Comparison of ENCODE assay signal across 8 cellular contexts in genomic region chr17:8785547-8786412, GRCh38. TPM values are rescaled to one million over a fixed set of nuclear protein-coding genes. Genes with fewer than 3 reads are reported as not detected.
A peak's percentile ranks its signal among the peaks of the same experiment; 100 is the strongest.
DNase-seq lines count a peak whose midpoint lies in the region; TF ChIP-seq lines count a peak whose summit lies in the region.

No MANE protein-coding gene starts in this region.

- no peaks in the 10 kb centered on the region for H3K9me3 ChIP-seq in BE2C
- no peaks in the 10 kb centered on the region; the same call in 1 of the 2 replicates for H3K9me3 ChIP-seq in HEK293 (ENCODE audit: control insufficient read depth, insufficient read depth, low read depth, low read length)
- H3K9me3 ChIP-seq in osteoblast (ENCODE audit: low read depth, low read length), result no peaks in the 10 kb centered on the region
- no peaks in the 10 kb centered on the region for H3K9me3 ChIP-seq in tibial artery

- TF ChIP-seq CTCF in BE2C (IDR thresholded peaks at IDR 0.05; ENCODE audit: low read depth, low read length) (peak; percentile 74), HEK293 (tag by site-specific recombination; IDR thresholded peaks at IDR 0.05) (peak; percentile 75), osteoblast (IDR thresholded peaks at IDR 0.05; ENCODE audit: extremely low read depth, low read depth, low read length) (peak; percentile 92), tibial artery (IDR thresholded peaks at IDR 0.05) (peak; percentile 86 to 89)

- H3K4me3 ChIP-seq in BE2C (ENCODE audit: low read depth, low read length), result no peak overlapping the region
- H3K4me3 ChIP-seq in HEK293 (ENCODE audit: low read depth, low read length), result no peak overlapping the region
- no peak overlapping the region for H3K4me3 ChIP-seq in osteoblast (ENCODE audit: insufficient read depth, low read length)
- no peak overlapping the region for H3K4me3 ChIP-seq in tibial artery

- H3K79me2 ChIP-seq in osteoblast (ENCODE audit: insufficient read depth, low read length), result no peaks in the 10 kb centered on the region

- H4K20me1 ChIP-seq in osteoblast (ENCODE audit: insufficient read depth, low read length), result no peaks in the 10 kb centered on the region

- no peaks in the 10 kb centered on the region for H3K4me1 ChIP-seq in BE2C
- H3K4me1 ChIP-seq in HEK293 (ENCODE audit: control insufficient read depth, insufficient read depth, low read length), result no peaks in the 10 kb centered on the region
- H3K4me1 ChIP-seq in osteoblast (ENCODE audit: insufficient read depth, low read length), result no peaks in the 10 kb centered on the region
- H3K4me1 ChIP-seq in tibial artery, result peaks cover 0 to 8% (median 4%) of the 10 kb centered on the region in 4 donors

- H3K27me3 ChIP-seq in BE2C, result no peaks in the 10 kb centered on the region
- peaks cover 4% of the 10 kb centered on the region for H3K27me3 ChIP-seq in osteoblast (ENCODE audit: insufficient read depth, low read length)
- no peaks in the 10 kb centered on the region for H3K27me3 ChIP-seq in tibial artery

- CTCF ChIA-PET in HEK293 (lab: Yijun Ruan, JAX), result interaction anchor here (0.6 to 5.0 kb wide), 57 partner anchors 9 to 728 kb away, joined by 3 to 72 read pairs (median 4); partner anchors contain the start of genes KRABD2 and MFSD6L

- DNase-seq in BE2C (peak; percentile 66), RKO (ENCODE audit: low spot score) (peak; percentile 55), foreskin melanocyte (peak; percentile 61), osteoblast (ENCODE audit: insufficient read length, low spot score, missing footprints) (peak; percentile 85), tibial artery (peak; percentile 88 to 92), NCI-H524 treated with DMSO at 0.1 percent for 48 hours (lab: John Stamatoyannopoulos, UW) (no peak)
- peak; percentile 34 for DNase-seq in activated effector memory CD4-positive, alpha-beta T cell treated with Interleukin-2 at 50 U/mL for 16 hours

- H3K36me3 ChIP-seq in BE2C (no peaks in the 10 kb centered on the region), HEK293 (ENCODE audit: control insufficient read depth in 2 of 2, insufficient read depth in 1 of 2, low read length in 2 of 2) (no peaks in the 10 kb centered on the region), osteoblast (ENCODE audit: insufficient read depth, low read length) (no peaks in the 10 kb centered on the region), tibial artery (no peaks in the 10 kb centered on the region)

- no peak overlapping the region for H2AFZ ChIP-seq in osteoblast (ENCODE audit: low read length)

- intact Hi-C loops in tibial artery (cut with DNase I; ENCODE audit: low total_unique reads), result loop anchor here (1.0 kb wide), 1 partner anchor 375 kb away; no protein-coding TSS in a partner anchor

- POLR2A ChIA-PET in HEK293 (lab: Yijun Ruan, JAX), result interaction anchor here (0.6 to 1.2 kb wide), 2 partner anchors 409 to 873 kb away, joined by 3 read pairs; partner anchors contain the start of gene KRABD2

- H3K27ac ChIP-seq in HEK293 (ENCODE audit: extremely low read depth, low read depth, low read length), result no peak overlapping the region
- no peak overlapping the region for H3K27ac ChIP-seq in osteoblast (ENCODE audit: low read depth, low read length)
- no peak overlapping the region for H3K27ac ChIP-seq in tibial artery

- H3K4me2 ChIP-seq in osteoblast (ENCODE audit: insufficient read depth, low read length), result no peak overlapping the region

TF ChIP-seq in HEK293, 187 proteins besides CTCF, POLR2A, EP300 and RAD21:
- TF ChIP-seq MZF1 (tag by site-specific recombination; IDR thresholded peaks at IDR 0.05; ENCODE audit: borderline replicate concordance) (peak; percentile 98), ZNF654 (tag by site-specific recombination; IDR thresholded peaks at IDR 0.05; ENCODE audit: low read depth) (peak; percentile 80), IKZF3 (tag by site-specific recombination; IDR thresholded peaks at IDR 0.05) (peak; percentile 46; the same call in 1 of the 2 replicates), ZSCAN23 (tag by site-specific recombination; IDR thresholded peaks at IDR 0.05) (no peak), ZNF600 (tag by site-specific recombination; IDR thresholded peaks at IDR 0.05) (peak; percentile 28; the same call in 1 of the 2 replicates), ZBTB48 (tag by site-specific recombination; IDR thresholded peaks at IDR 0.05) (0 out of 2 replicates have a peak, but pooled peaks have one; percentile 50), PBX3 (CRISPR knock-in tag; IDR thresholded peaks at IDR 0.05) (no peak), ZNF2 (tag by site-specific recombination; IDR thresholded peaks at IDR 0.05) (0 out of 2 replicates have a peak, but pooled peaks have one; percentile 36)

RNA-seq across cellular contexts. Expression of gene MFSD6L, which starts 13.4 kb away (rescaled TPM):
- polyA plus RNA-seq in BE2C (2012; ENCODE audit: insufficient read depth, insufficient read length, low read depth), result not detected
- not detected in 2 replicates for total RNA-seq in osteoblast

RNA-seq across cellular contexts. Expression of gene SPDYE4, which starts 27.4 kb away (rescaled TPM):
- polyA plus RNA-seq in BE2C (2012; ENCODE audit: insufficient read depth, insufficient read length, low read depth), result not detected
- total RNA-seq in osteoblast, result not detected in 2 replicates

RNA-seq across cellular contexts. Expression of gene CCDC42, which starts 41.1 kb away (rescaled TPM):
- polyA plus RNA-seq in BE2C (2012; ENCODE audit: insufficient read depth, insufficient read length, low read depth), result not detected
- total RNA-seq in osteoblast, result 0.36 TPM in 1 of 2 replicates, not detected in the other
